ENCODE assay signal across 1 cellular context in genomic region chrX:53383376-53384087, GRCh38.
TF ChIP-seq lines count a peak whose summit lies in the region.

No MANE protein-coding gene starts in this region.

TF ChIP-seq in HepG2, 621 proteins besides CTCF, POLR2A, EP300 and RAD21 (continued from another document and continues in another):
- TF ChIP-seq PAXIP1 (CRISPR knock-in tag; conservative IDR thresholded peaks at IDR 0.05) = peak; percentile 62
- TF ChIP-seq HIVEP1 (CRISPR knock-in tag; IDR thresholded peaks at IDR 0.05) = no peak
- no peak for TF ChIP-seq RBM39 (IDR thresholded peaks at IDR 0.05; ENCODE audit: low read depth, low read length, poor library complexity, severe bottlenecking)
- no peak for TF ChIP-seq CCDC6 (CRISPR knock-in tag; IDR thresholded peaks at IDR 0.05)
- no peak for TF ChIP-seq HMGXB3 (CRISPR knock-in tag; IDR thresholded peaks at IDR 0.05; ENCODE audit: borderline replicate concordance)
- no peak for TF ChIP-seq GLI4 (CRISPR knock-in tag; IDR thresholded peaks at IDR 0.05; ENCODE audit: borderline replicate concordance)
- no peak for TF ChIP-seq HINFP (CRISPR knock-in tag; IDR thresholded peaks at IDR 0.05; ENCODE audit: low read depth)
- no peak for TF ChIP-seq KDM2A (CRISPR knock-in tag; IDR thresholded peaks at IDR 0.05; ENCODE audit: borderline replicate concordance, low read depth)
- no peak for TF ChIP-seq IKZF4 (CRISPR knock-in tag; IDR thresholded peaks at IDR 0.05; ENCODE audit: borderline replicate concordance, low read depth, not compliant biosample characterization)
- TF ChIP-seq ZNF274 (CRISPR knock-in tag; IDR thresholded peaks at IDR 0.05) = no peak
- no peak for TF ChIP-seq HOXA3 (CRISPR knock-in tag; IDR thresholded peaks at IDR 0.05)
- TF ChIP-seq ZNF33A (CRISPR knock-in tag; IDR thresholded peaks at IDR 0.05; ENCODE audit: borderline replicate concordance) = no peak
- peak; percentile 79 for TF ChIP-seq FOXA1 (IDR thresholded peaks at IDR 0.05)
- TF ChIP-seq FOXA1 (CRISPR knock-in tag; IDR thresholded peaks at IDR 0.05) = peak; percentile 85
- TF ChIP-seq TEAD3 (CRISPR knock-in tag; optimal IDR thresholded peaks at IDR 0.05; ENCODE audit: borderline replicate concordance) = peak; percentile 90
- TF ChIP-seq JDP2 (CRISPR knock-in tag; IDR thresholded peaks at IDR 0.05; ENCODE audit: borderline replicate concordance) = no peak
- no peak for TF ChIP-seq POGZ (CRISPR knock-in tag; IDR thresholded peaks at IDR 0.05)
- no peak for TF ChIP-seq EHMT2 (IDR thresholded peaks at IDR 0.05; ENCODE audit: borderline replicate concordance, low read depth, low read length)
- TF ChIP-seq MYPOP (CRISPR knock-in tag; IDR thresholded peaks at IDR 0.05) = no peak
- no peak for TF ChIP-seq ZKSCAN8 (CRISPR knock-in tag; IDR thresholded peaks at IDR 0.05; ENCODE audit: borderline replicate concordance)
- peak; percentile 75 for TF ChIP-seq FOXP4 (CRISPR knock-in tag; IDR thresholded peaks at IDR 0.05)
- no peak for TF ChIP-seq XRCC5 (optimal IDR thresholded peaks at IDR 0.05; ENCODE audit: low read length)
- TF ChIP-seq ZNF607 (CRISPR knock-in tag; IDR thresholded peaks at IDR 0.05; ENCODE audit: borderline replicate concordance) = no peak
- TF ChIP-seq ERF (CRISPR knock-in tag; IDR thresholded peaks at IDR 0.05) = no peak
- TF ChIP-seq UBTF (CRISPR knock-in tag; IDR thresholded peaks at IDR 0.05) = no peak
- no peak for TF ChIP-seq HNRNPL (IDR thresholded peaks at IDR 0.05; ENCODE audit: low read depth, low read length)
- TF ChIP-seq MIER2 (CRISPR knock-in tag; IDR thresholded peaks at IDR 0.05) = no peak
- no peak for TF ChIP-seq TEAD2 (CRISPR knock-in tag; IDR thresholded peaks at IDR 0.05)
- no peak for TF ChIP-seq GRHL1 (CRISPR knock-in tag; conservative IDR thresholded peaks at IDR 0.05)
- peak; percentile 28; the same call in 1 of the 2 replicates for TF ChIP-seq HNF4A (CRISPR knock-in tag; IDR thresholded peaks at IDR 0.05)
- no peak for TF ChIP-seq FOXP1 (IDR thresholded peaks at IDR 0.05)
- peak; percentile 72; the same call in 1 of the 2 replicates for TF ChIP-seq FOXP1 (CRISPR knock-in tag; IDR thresholded peaks at IDR 0.05)
- no peak for TF ChIP-seq MTERF4 (CRISPR knock-in tag; IDR thresholded peaks at IDR 0.05)
- no peak for TF ChIP-seq DDIT3 (CRISPR knock-in tag; IDR thresholded peaks at IDR 0.05)
- no peak for TF ChIP-seq ETV5 (CRISPR knock-in tag; IDR thresholded peaks at IDR 0.05; ENCODE audit: borderline replicate concordance)
- TF ChIP-seq TRAFD1 (CRISPR knock-in tag; IDR thresholded peaks at IDR 0.05; ENCODE audit: borderline replicate concordance) = no peak
- TF ChIP-seq ZBTB33 (CRISPR knock-in tag; IDR thresholded peaks at IDR 0.05) = no peak
- no peak for TF ChIP-seq FOXK2 (IDR thresholded peaks at IDR 0.05)
